Comparison of ENCODE assay signal across 20 cellular contexts in genomic region chr4:79588679-79589078, GRCh38.
DNase-seq lines count a peak whose midpoint lies in the region; ATAC-seq and TF ChIP-seq lines count a peak whose summit lies in the region.
"Had no signal": no experiment of that assay in that cellular context is flagged by ENCODE, and none has a peak within 500 bp of the region (broad histone marks: within the 10 kb centered on the region; RNA-seq: fewer than 3 reads in every experiment).

No MANE protein-coding gene starts in this region.

- no peaks in the 10 kb centered on the region for H3K27me3 ChIP-seq in foreskin keratinocyte

- H3K4me3 ChIP-seq in choroid plexus epithelial cell (ENCODE audit: low read depth, low read length), result no peak overlapping the region
- H3K4me3 ChIP-seq: GM23338, PC-9 had no signal

- no peak for TF ChIP-seq EP300 in Ishikawa (IDR thresholded peaks at IDR 0.05; ENCODE audit: borderline replicate concordance)

- TF ChIP-seq RAD21 in Ishikawa (IDR thresholded peaks at IDR 0.05; ENCODE audit: low read depth), result no peak

- no peaks in the 10 kb centered on the region for H3K4me1 ChIP-seq in foreskin keratinocyte

- no peaks in the 10 kb centered on the region for H3K4me1 Mint-ChIP-seq in stimulated activated naive CD8-positive, alpha-beta T cell treated with anti-CD3 and anti-CD28 coated beads, Interleukin-15, amount 100 ng/mL, for 72 hours
- H3K4me1 Mint-ChIP-seq: B cell, CD14-positive monocyte had no signal

- H3K4me3 Mint-ChIP-seq in stimulated activated naive CD8-positive, alpha-beta T cell treated with anti-CD3 and anti-CD28 coated beads, Interleukin-15, amount 100 ng/mL, for 72 hours, result no peak overlapping the region
- H3K4me3 Mint-ChIP-seq: B cell, CD14-positive monocyte, GM23338 had no signal

- TF ChIP-seq CTCF in choroid plexus epithelial cell (conservative IDR thresholded peaks at IDR 0.05; ENCODE audit: low read depth, low read length) (no peak), foreskin keratinocyte (conservative IDR thresholded peaks at IDR 0.05) (no peak)

- DNase-seq in AG20443 (ENCODE audit: low spot score), result peak; percentile 16
- peak; percentile 8 for DNase-seq in choroid plexus epithelial cell (ENCODE audit: low read depth)
- DNase-seq in foreskin keratinocyte, result peak in 1 of 2 donors; percentile 44
- DNase-seq in hippocampal formation (lab: John Stamatoyannopoulos, UW), result no peak
- DNase-seq in NCI-H446 (lab: John Stamatoyannopoulos, UW), result no peak
- DNase-seq in stimulated activated naive CD8-positive, alpha-beta T cell treated with anti-CD3 and anti-CD28 coated beads, Interleukin-15, amount 100 ng/mL, for 72 hours, result no peak
- DNase-seq: HCEC 1CT, MV-4-11, NCI-H1105 treated with DMSO at 0.1 percent for 48 hours, NCI-H2081 treated with DMSO at 0.1 percent for 48 hours, NCI-H2171 treated with DMSO at 0.1 percent for 48 hours, NCI-H446 treated with DMSO at 0.1 percent for 48 hours, NCI-H69, PC-9 had no signal

- H3K27ac Mint-ChIP-seq in stimulated activated naive CD8-positive, alpha-beta T cell treated with anti-CD3 and anti-CD28 coated beads, Interleukin-15, amount 100 ng/mL, for 72 hours, result no peak overlapping the region
- H3K27ac Mint-ChIP-seq: B cell, CD14-positive monocyte, GM23338 had no signal

- no peak overlapping the region for H3K27ac ChIP-seq in foreskin keratinocyte
- H3K27ac ChIP-seq: KMS-11, PC-9 had no signal

- no peaks in the 10 kb centered on the region for H3K27me3 Mint-ChIP-seq in stimulated activated naive CD8-positive, alpha-beta T cell treated with anti-CD3 and anti-CD28 coated beads, Interleukin-15, amount 100 ng/mL, for 72 hours

- H3K9me3 Mint-ChIP-seq in stimulated activated naive CD8-positive, alpha-beta T cell treated with anti-CD3 and anti-CD28 coated beads, Interleukin-15, amount 100 ng/mL, for 72 hours, result no peaks in the 10 kb centered on the region

- ATAC-seq in foreskin keratinocyte (peak; percentile 74), GM18511 (IDR thresholded peaks at IDR 0.05; ENCODE audit: unreplicated experiment) (no peak)
- no peak for ATAC-seq in stimulated activated naive CD8-positive, alpha-beta T cell treated with anti-CD3 and anti-CD28 coated beads, Interleukin-15, amount 100 ng/mL, for 72 hours
- ATAC-seq: GM23338 had no signal

TF ChIP-seq in Ishikawa, 13 proteins besides CTCF, POLR2A, EP300 and RAD21:
- TF ChIP-seq TEAD4 (IDR thresholded peaks at IDR 0.05) (no peak), REST (IDR thresholded peaks at IDR 0.05; ENCODE audit: low read depth) (peak; percentile 27; the same call in 1 of the 2 replicates)

Comparison
In these comparisons a context has a peak if more than half of its experiments do, and no peak if none do; other contexts are left out.
1. DNase-seq: peak in AG20443 (single experiment) and choroid plexus epithelial cell (single experiment); none in hippocampal formation (0 of 2), NCI-H446 (0 of 2) and stimulated activated naive CD8-positive, alpha-beta T cell treated with anti-CD3 and anti-CD28 coated beads, Interleukin-15, amount 100 ng/mL, for 72 hours (0 of 2).